Comparison of ENCODE assay signal across 19 cellular contexts in genomic region chr10:60911216-60911615, GRCh38. TPM values are rescaled to one million over a fixed set of nuclear protein-coding genes. Genes with fewer than 3 reads are reported as not detected.
DNase-seq lines count a peak whose midpoint lies in the region; ATAC-seq and TF ChIP-seq lines count a peak whose summit lies in the region.
"Had no signal": no experiment of that assay in that cellular context is flagged by ENCODE, and none has a peak within 500 bp of the region (broad histone marks: within the 10 kb centered on the region; RNA-seq: fewer than 3 reads in every experiment).

No MANE protein-coding gene starts in this region.

- H2BK5ac ChIP-seq in neuronal stem cell (ENCODE audit: low read length): no peak overlapping the region

- H3K9ac ChIP-seq in neuronal stem cell (ENCODE audit: low read depth, low read length, poor library complexity): no peak overlapping the region

- H2BK12ac ChIP-seq in neuronal stem cell (ENCODE audit: low read length): no peak overlapping the region

- TF ChIP-seq POLR2A in body of pancreas (IDR thresholded peaks at IDR 0.05) (no peak), right lobe of liver (IDR thresholded peaks at IDR 0.05) (no peak)

- H2AFZ ChIP-seq in neuronal stem cell (ENCODE audit: low read length): no peak overlapping the region

- H2AK5ac ChIP-seq in neuronal stem cell (ENCODE audit: low read depth, low read length): no peak overlapping the region

- peaks cover 4% of the 10 kb centered on the region for H3K9me3 Mint-ChIP-seq in activated CD4-positive, alpha-beta T cell treated with anti-CD3 and anti-CD28 coated beads, Interleukin-2, amount 10 ng/mL, durations not matched to agents 24 days and 14 days
- H3K9me3 Mint-ChIP-seq: stimulated activated naive CD8-positive, alpha-beta T cell treated with anti-CD3 and anti-CD28 coated beads, Interleukin-15, Interleukin-2, amounts not matched to agents 100 ng/mL and 50 ng/mL, for 24 hours had no signal

- intact Hi-C loops in activated CD4-positive, alpha-beta T cell treated with anti-CD3 and anti-CD28 coated beads, Interleukin-2, amount 10 ng/mL, durations not matched to agents 24 days and 14 days (cut with micrococcal nuclease): no loop called here
- intact Hi-C loops in body of pancreas (cut with DNase I): no loop called here
- intact Hi-C loops in right lobe of liver (cut with DNase I): no loop called here

- peak overlapping the region; percentile 43 to 80 (median 59) for H3K27ac ChIP-seq in body of pancreas
- H3K27ac ChIP-seq in neuronal stem cell (replicated peaks; ENCODE audit: low read length): no peak overlapping the region
- peak overlapping the region; percentile 33 for H3K27ac ChIP-seq in temporal lobe (ENCODE audit: low read depth, low read length)
- no peak overlapping the region for H3K27ac ChIP-seq in right lobe of liver
- H3K27ac ChIP-seq: cardiac muscle cell had no signal

- H3K27me3 Mint-ChIP-seq in activated CD4-positive, alpha-beta T cell treated with anti-CD3 and anti-CD28 coated beads, Interleukin-2, amount 10 ng/mL, durations not matched to agents 24 days and 14 days: peaks cover 17% of the 10 kb centered on the region
- H3K27me3 Mint-ChIP-seq: dendritic cell treated with granulocyte-macrophage colony-stimulating factor and Interleukin-4, amounts not matched to agents 40 ng/mL and 50 ng/mL, for 4 days; stimulated activated naive CD8-positive, alpha-beta T cell treated with anti-CD3 and anti-CD28 coated beads, Interleukin-15, Interleukin-2, amounts not matched to agents 100 ng/mL and 50 ng/mL, for 24 hours had no signal

- H3K4me3 Mint-ChIP-seq in activated CD4-positive, alpha-beta T cell treated with anti-CD3 and anti-CD28 coated beads, Interleukin-2, amount 10 ng/mL, durations not matched to agents 24 days and 14 days: peak overlapping the region; percentile 39
- H3K4me3 Mint-ChIP-seq: stimulated activated naive CD8-positive, alpha-beta T cell treated with anti-CD3 and anti-CD28 coated beads, Interleukin-15, Interleukin-2, amounts not matched to agents 100 ng/mL and 50 ng/mL, for 24 hours had no signal

- no peak overlapping the region for H3K18ac ChIP-seq in neuronal stem cell (ENCODE audit: low read length)

- TF ChIP-seq CTCF in body of pancreas (IDR thresholded peaks at IDR 0.05) (no peak), right lobe of liver (IDR thresholded peaks at IDR 0.05) (no peak)

- H3K27me3 ChIP-seq in body of pancreas (no peaks in the 10 kb centered on the region), neuronal stem cell (ENCODE audit: control insufficient read depth in 3 of 3, insufficient read depth in 3 of 3, low read depth in 1 of 3, low read length in 3 of 3) (no peaks in the 10 kb centered on the region), right lobe of liver (no peaks in the 10 kb centered on the region)
- H3K27me3 ChIP-seq: cardiac muscle cell, upper lobe of left lung had no signal

- H3K27ac Mint-ChIP-seq in activated CD4-positive, alpha-beta T cell treated with anti-CD3 and anti-CD28 coated beads, Interleukin-2, amount 10 ng/mL, durations not matched to agents 24 days and 14 days: no peak overlapping the region
- H3K27ac Mint-ChIP-seq: dendritic cell treated with granulocyte-macrophage colony-stimulating factor and Interleukin-4, amounts not matched to agents 40 ng/mL and 50 ng/mL, for 4 days; stimulated activated naive CD8-positive, alpha-beta T cell treated with anti-CD3 and anti-CD28 coated beads, Interleukin-15, Interleukin-2, amounts not matched to agents 100 ng/mL and 50 ng/mL, for 24 hours had no signal

- H3K79me1 ChIP-seq in neuronal stem cell (ENCODE audit: low read depth, low read length): no peaks in the 10 kb centered on the region

- no peaks in the 10 kb centered on the region for H3K9me3 ChIP-seq in body of pancreas
- H3K9me3 ChIP-seq in neuronal stem cell (replicated peaks in 1 of 2; ENCODE audit: control insufficient read depth in 2 of 2, insufficient read depth in 1 of 2, low read depth in 1 of 2, low read length in 2 of 2): peaks cover 0 to 43% of the 10 kb centered on the region in 2 donors
- H3K9me3 ChIP-seq in right lobe of liver: no peaks in the 10 kb centered on the region
- H3K9me3 ChIP-seq: upper lobe of left lung had no signal

- no peak overlapping the region for H4K8ac ChIP-seq in neuronal stem cell (ENCODE audit: low read depth, low read length)

- H3K14ac ChIP-seq in neuronal stem cell (ENCODE audit: low read length): no peak overlapping the region

- WGBS in body of pancreas, 2 donors: 94 to 97% methylated on average over 16 of the region's 16 CpGs
- no CpG with 5 or more reads among the region's 16 CpGs for WGBS in neuronal stem cell (ENCODE audit: extremely low coverage in 2 of 2, insufficient read length in 2 of 2, insufficient replicate concordance in 1 of 2), 2 donors
- WGBS in right lobe of liver (ENCODE audit: insufficient coverage, low coverage, low lambda C conversion rate, missing lambda C conversion rate): 78% methylated on average over 15 of the region's 16 CpGs

- H3K4me1 Mint-ChIP-seq in activated CD4-positive, alpha-beta T cell treated with anti-CD3 and anti-CD28 coated beads, Interleukin-2, amount 10 ng/mL, durations not matched to agents 24 days and 14 days: peaks cover 10% of the 10 kb centered on the region

- H3K4me1 ChIP-seq in body of pancreas (peaks cover 16% of the 10 kb centered on the region), neuronal stem cell (ENCODE audit: control insufficient read depth in 2 of 2, insufficient read depth in 1 of 2, low read depth in 1 of 2, low read length in 2 of 2) (peaks cover 1 to 10% of the 10 kb centered on the region in 2 donors), right lobe of liver (peaks cover 0 to 9% (median 0%) of the 10 kb centered on the region in 4 donors)

- H3K4me3 ChIP-seq in body of pancreas: no peak overlapping the region
- H3K4me3 ChIP-seq in neuronal stem cell (ENCODE audit: low read length in 2 of 2): no peak overlapping the region
- H3K4me3 ChIP-seq in right lobe of liver: no peak overlapping the region
- H3K4me3 ChIP-seq: cardiac muscle cell, upper lobe of left lung had no signal

- H4K91ac ChIP-seq in neuronal stem cell (ENCODE audit: low read depth, low read length, poor library complexity): no peak overlapping the region

- H3K23ac ChIP-seq in neuronal stem cell (ENCODE audit: low read depth, low read length, poor library complexity): peak overlapping the region; percentile 9

- no peak for DNase-seq in activated CD4-positive, alpha-beta T cell treated with anti-CD3 and anti-CD28 coated beads, Interleukin-2, amount 10 ng/mL, durations not matched to agents 24 days and 14 days
- no peak for DNase-seq in activated CD4-positive, alpha-beta T cell treated with anti-CD3 and anti-CD28 coated beads for 4 hours
- DNase-seq in body of pancreas: no peak
- no peak for DNase-seq in neuronal stem cell (ENCODE audit: low spot score)
- DNase-seq in right lobe of liver: no peak
- DNase-seq in NCI-H524 treated with DMSO at 0.1 percent for 48 hours (lab: John Stamatoyannopoulos, UW): no peak
- DNase-seq: activated CD8-positive, alpha-beta memory T cell treated with anti-CD3 and anti-CD28 coated beads for 24 hours; activated naive CD4-positive, alpha-beta T cell treated with Interleukin-2 at 50 U/mL for 16 hours; activated T-cell treated with anti-CD3 and anti-CD28 coated beads, Interleukin-2, amount 50 U/mL, for 1 hour; AML-193; DMS53; mesenchymal stem cell; NCI-H2029 treated with DMSO at 0.1 percent for 48 hours had no signal

- no peak overlapping the region for H3K4me2 ChIP-seq in neuronal stem cell (ENCODE audit: insufficient read depth, low read length, poor library complexity, severe bottlenecking)

- no peak overlapping the region for H2BK15ac ChIP-seq in neuronal stem cell (ENCODE audit: low read length)

- no peak overlapping the region for H2BK120ac ChIP-seq in neuronal stem cell (ENCODE audit: low read depth, low read length)

- H3K4ac ChIP-seq in neuronal stem cell (ENCODE audit: low read length): no peak overlapping the region

- H3K36me3 Mint-ChIP-seq in activated CD4-positive, alpha-beta T cell treated with anti-CD3 and anti-CD28 coated beads, Interleukin-2, amount 10 ng/mL, durations not matched to agents 24 days and 14 days (ENCODE audit: low read depth): no peaks in the 10 kb centered on the region

- ATAC-seq in body of pancreas (no peak), GM18858 (IDR thresholded peaks at IDR 0.05; ENCODE audit: unreplicated experiment) (no peak), right lobe of liver (no peak)

- no peaks in the 10 kb centered on the region for H3K36me3 ChIP-seq in body of pancreas (replicated peaks in 1 of 2; ENCODE audit: insufficient read depth in 1 of 2, low read depth in 2 of 2)
- peaks cover 3 to 37% of the 10 kb centered on the region in 2 donors for H3K36me3 ChIP-seq in neuronal stem cell (replicated peaks in 1 of 2; ENCODE audit: control insufficient read depth in 2 of 2, insufficient read depth in 2 of 2, low read length in 2 of 2)
- H3K36me3 ChIP-seq in right lobe of liver: no peaks in the 10 kb centered on the region
- H3K36me3 ChIP-seq: upper lobe of left lung had no signal

RNA-seq across cellular contexts. Expression of gene RHOBTB1, which starts 32.8 kb away (rescaled TPM):
- total RNA-seq in activated CD4-positive, alpha-beta T cell treated with anti-CD3 and anti-CD28 coated beads, Interleukin-2, amount 10 ng/mL, durations not matched to agents 24 days and 14 days: 0.69 TPM in 1 of 2 replicates, not detected in the other
- total RNA-seq in body of pancreas: 10 to 100 TPM in 1 of 2 donors, 1 to 10 TPM in 1; 5.9 to 12.2 TPM
- polyA plus RNA-seq in neuronal stem cell (2013, experiment 1 of 2): 16.5 TPM
- 15.5 TPM for polyA plus RNA-seq in neuronal stem cell (2013, experiment 2 of 2)
- total RNA-seq in temporal lobe: 27.5 TPM
- total RNA-seq in right lobe of liver: 1 to 10 TPM; 3.0 to 5.4 (median 4.4) TPM

Comparison
In these comparisons a context has a peak if more than half of its experiments do, and no peak if none do; other contexts are left out.
1. H3K27ac ChIP-seq: peak in body of pancreas (4 of 4) and temporal lobe (single experiment); none in neuronal stem cell (single experiment) and right lobe of liver (0 of 3).